ENCODE assay signal across 14 cellular contexts in genomic region chr6:111711989-111712388, GRCh38.
A peak's percentile ranks its signal among the peaks of the same experiment; 100 is the strongest.
DNase-seq lines count a peak whose midpoint lies in the region; ATAC-seq, FAIRE-seq and TF ChIP-seq lines count a peak whose summit lies in the region.
"Had no signal": no experiment of that assay in that cellular context is flagged by ENCODE, and none has a peak within 500 bp of the region (broad histone marks: within the 10 kb centered on the region; RNA-seq: fewer than 3 reads in every experiment).

No MANE protein-coding gene starts in this region.

- H3K4me3 Mint-ChIP-seq in immature natural killer cell = peak overlapping the region in 3 of 5 donors; percentile 9 to 53 (median 38)

- TF ChIP-seq CTCF in stomach (IDR thresholded peaks at IDR 0.05) (no peak), right lobe of liver (IDR thresholded peaks at IDR 0.05) (no peak), D721Med (IDR thresholded peaks at IDR 0.05; ENCODE audit: insufficient read depth, missing control alignments) (no peak)

- H3K9me3 Mint-ChIP-seq in immature natural killer cell = no peaks in the 10 kb centered on the region

- H3K36me3 Mint-ChIP-seq in immature natural killer cell = peaks cover 30 to 49% (median 37%) of the 10 kb centered on the region in 3 donors

- no peak for TF ChIP-seq POLR2A in stomach (IDR thresholded peaks at IDR 0.05)
- no peak for TF ChIP-seq POLR2A in right lobe of liver (IDR thresholded peaks at IDR 0.05)

- H3K9me3 ChIP-seq in stomach (no peaks in the 10 kb centered on the region), right lobe of liver (no peaks in the 10 kb centered on the region)
- H3K9me3 ChIP-seq: adrenal gland, MG63, vagina had no signal

- intact Hi-C loops in stomach (cut with DNase I; ENCODE audit: low total_unique reads) (loop anchor here (5.0 to 10.0 kb wide), 2 partner anchors 285 to 323 kb away; no protein-coding TSS in a partner anchor), right lobe of liver (cut with DNase I) (loop anchor here in 1 of 2 donors (5.0 to 10.0 kb wide), 3 partner anchors 285 to 453 kb away; no protein-coding TSS in a partner anchor)

- 67 to 81% (median 70%) methylated on average over 9 of the region's 9 CpGs for WGBS in stomach, 5 donors
- WGBS in right lobe of liver (ENCODE audit: insufficient coverage, low coverage, low lambda C conversion rate, missing lambda C conversion rate) = 90% methylated on average over 4 of the region's 9 CpGs

- no peak for ATAC-seq in right lobe of liver
- no peak for ATAC-seq in HG02840 (IDR thresholded peaks at IDR 0.05; ENCODE audit: low FRiP score, unreplicated experiment)

- DNase-seq in activated CD8-positive, alpha-beta memory T cell treated with anti-CD3 and anti-CD28 coated beads for 24 hours = peak; percentile 53
- no peak for DNase-seq in activated CD8-positive, alpha-beta memory T cell treated with anti-CD3 and anti-CD28 coated beads, Interleukin-2, amount 50 U/mL, for 4 hours
- peak; percentile 42 for DNase-seq in activated CD8-positive, alpha-beta memory T cell treated with anti-CD3 and anti-CD28 coated beads, Interleukin-2, amount 50 U/mL, for 48 hours
- no peak for DNase-seq in immature natural killer cell
- DNase-seq in stomach = no peak
- no peak for DNase-seq in right lobe of liver
- DNase-seq in D721Med (ENCODE audit: insufficient read length, low spot score) = no peak
- DNase-seq: activated CD4-positive, CD25-positive, alpha-beta regulatory T cell; effector CD4-positive, alpha-beta T cell; MG63 had no signal

- H3K4me3 ChIP-seq in stomach (no peak overlapping the region), right lobe of liver (no peak overlapping the region)
- H3K4me3 ChIP-seq: adrenal gland, MG63, vagina had no signal

- FAIRE-seq in D721Med (lab: Jason Lieb, UNC) = no peak
- FAIRE-seq: G401.6 had no signal

- H3K4me1 Mint-ChIP-seq in immature natural killer cell = peaks cover 84 to 92% of the 10 kb centered on the region in 2 donors

- H3K27me3 ChIP-seq in stomach (no peaks in the 10 kb centered on the region), right lobe of liver (no peaks in the 10 kb centered on the region)
- H3K27me3 ChIP-seq: adrenal gland, MG63, vagina had no signal

- peaks cover 5 to 28% (median 15%) of the 10 kb centered on the region in 3 donors for H3K27me3 Mint-ChIP-seq in immature natural killer cell (ENCODE audit: low read depth in 3 of 3)

- H3K36me3 ChIP-seq in stomach (peaks cover 5 to 32% (median 19%) of the 10 kb centered on the region in 4 donors), right lobe of liver (no peaks in the 10 kb centered on the region)
- H3K36me3 ChIP-seq: adrenal gland, MG63 had no signal

- peak overlapping the region; percentile 94 to 100 (median 97) for H3K27ac Mint-ChIP-seq in immature natural killer cell

- no peak for TF ChIP-seq EP300 in stomach (IDR thresholded peaks at IDR 0.05)

- peaks cover 24 to 50% (median 34%) of the 10 kb centered on the region in 4 donors for H3K4me1 ChIP-seq in stomach
- H3K4me1 ChIP-seq in right lobe of liver = peaks cover 0 to 5% (median 0%) of the 10 kb centered on the region in 4 donors

- H3K27ac ChIP-seq in stomach (peak overlapping the region in 4 of 5 donors; percentile 48 to 74 (median 64)), right lobe of liver (no peak overlapping the region)
- H3K27ac ChIP-seq: adrenal gland had no signal

Comparison
In these comparisons a context has a peak if more than half of its experiments do, and no peak if none do; other contexts are left out.
1. DNase-seq: peak in activated CD8-positive, alpha-beta memory T cell treated with anti-CD3 and anti-CD28 coated beads for 24 hours (single experiment) and activated CD8-positive, alpha-beta memory T cell treated with anti-CD3 and anti-CD28 coated beads, Interleukin-2, amount 50 U/mL, for 48 hours (single experiment); none in activated CD8-positive, alpha-beta memory T cell treated with anti-CD3 and anti-CD28 coated beads, Interleukin-2, amount 50 U/mL, for 4 hours (single experiment), immature natural killer cell (0 of 3), stomach (single experiment), right lobe of liver (0 of 3) and D721Med (single experiment).
2. H3K27ac ChIP-seq: peak in stomach (4 of 5); none in right lobe of liver (0 of 3).